Comparison of ENCODE assay signal across 26 cellular contexts in genomic region chr7:118039963-118040489, GRCh38.
A peak's percentile ranks its signal among the peaks of the same experiment; 100 is the strongest.
DNase-seq lines count a peak whose midpoint lies in the region; ATAC-seq, FAIRE-seq and TF ChIP-seq lines count a peak whose summit lies in the region.
"Had no signal": no experiment of that assay in that cellular context is flagged by ENCODE, and none has a peak within 500 bp of the region (broad histone marks: within the 10 kb centered on the region; RNA-seq: fewer than 3 reads in every experiment).

No MANE protein-coding gene starts in this region.

- no peak for TF ChIP-seq POLR2A in GM12878 (IDR thresholded peaks at IDR 0.05; ENCODE audit: low read depth, low read length)
- TF ChIP-seq POLR2A in gastroesophageal sphincter (IDR thresholded peaks at IDR 0.05) = no peak

- H3K4me1 ChIP-seq in GM12878 (ENCODE audit: control insufficient read depth, insufficient read depth, low read length) (peaks cover 6% of the 10 kb centered on the region; the same call in 1 of the 2 replicates), gastroesophageal sphincter (no peaks in the 10 kb centered on the region)
- H3K4me1 ChIP-seq: adrenal gland, Peyer's patch, psoas muscle had no signal

- H3K9me3 ChIP-seq in GM12878 (replicated peaks; ENCODE audit: control insufficient read depth, insufficient read depth, low read length) (no peaks in the 10 kb centered on the region), gastroesophageal sphincter (no peaks in the 10 kb centered on the region)
- H3K9me3 ChIP-seq: adrenal gland, Peyer's patch, psoas muscle, tibial nerve had no signal

- TF ChIP-seq CTCF in GM12878 (IDR thresholded peaks at IDR 0.05 in 2 of 3, conservative IDR thresholded peaks at IDR 0.05 in 1 of 3; ENCODE audit: control insufficient read depth in 2 of 3, extremely low read depth in 1 of 3, insufficient read depth in 1 of 3, low read depth in 3 of 3, low read length in 3 of 3) (no peak), gastroesophageal sphincter (IDR thresholded peaks at IDR 0.05) (no peak)

- H3K36me3 ChIP-seq in GM12878 (ENCODE audit: control insufficient read depth in 2 of 2, insufficient read depth in 2 of 2, low read length in 1 of 2) = no peaks in the 10 kb centered on the region
- no peaks in the 10 kb centered on the region for H3K36me3 ChIP-seq in gastroesophageal sphincter
- H3K36me3 ChIP-seq: adrenal gland, Peyer's patch, tibial nerve had no signal

- H2AFZ ChIP-seq in GM12878 (ENCODE audit: control insufficient read depth, low read depth, low read length) = no peak overlapping the region

- FAIRE-seq in GM12878 (lab: Jason Lieb, UNC) = no peak
- FAIRE-seq: GM12892, HepG2 had no signal

- DNase-seq in GM12878 (ENCODE audit: low read depth, low spot score) (no peak), medulla oblongata (ENCODE audit: extremely low spot score) (no peak)
- DNase-seq in stimulated activated CD4-positive, alpha-beta T cell treated with anti-CD3 and anti-CD28 coated beads, Interleukin-4, amount 100 ng/mL, for 24 hours = no peak
- DNase-seq: activated CD4-positive, alpha-beta T cell treated with anti-CD3 and anti-CD28 coated beads for 1 hour; activated CD8-positive, alpha-beta T cell treated with anti-CD3 and anti-CD28 coated beads, Interleukin-2, amount 10 ng/mL, durations not matched to agents 7 days and 5 days; activated naive CD4-positive, alpha-beta T cell treated with anti-CD3 and anti-CD28 coated beads, Interleukin-2, amount 10 ng/mL, durations not matched to agents 7 days and 5 days; adrenal gland; C1 segment of cervical spinal cord; central memory CD4-positive, alpha-beta T cell; erythroblast; glutamatergic neuron; Karpas-422; NCI-H1417; NCI-H2029; NCI-H526; Peyer's patch; psoas muscle; SHP77; stimulated activated CD4-positive, alpha-beta T cell treated with anti-CD3 and anti-CD28 coated beads, Interleukin-4, amount 100 ng/mL, for 4 hours had no signal

- H3K27ac ChIP-seq in GM12878 (ENCODE audit: control insufficient read depth, insufficient read depth) = no peak overlapping the region
- H3K27ac ChIP-seq in gastroesophageal sphincter = no peak overlapping the region
- H3K27ac ChIP-seq: adrenal gland, Peyer's patch, psoas muscle, tibial nerve had no signal

- CTCF ChIA-PET in GM12878 (lab: Yijun Ruan, JAX) = interaction anchor here (0.7 to 1.3 kb wide), 2 partner anchors 11 to 81 kb away, joined by 3 read pairs; no protein-coding TSS in a partner anchor

- ATAC-seq in GM19372 (IDR thresholded peaks at IDR 0.05; ENCODE audit: low read depth, unreplicated experiment) (peak; percentile 11), GM21528 (IDR thresholded peaks at IDR 0.05; ENCODE audit: low FRiP score, unreplicated experiment) (peak; percentile 38), HG02981 (IDR thresholded peaks at IDR 0.05; ENCODE audit: unreplicated experiment) (peak; percentile 24), GM12878 (peak; percentile 33), gastroesophageal sphincter (no peak)
- ATAC-seq: activated CD8-positive, alpha-beta T cell treated with anti-CD3 and anti-CD28 coated beads, Interleukin-2, amount 10 ng/mL, durations not matched to agents 7 days and 5 days; HepG2 had no signal

- intact Hi-C loops in GM12878 (cut with micrococcal nuclease; ENCODE audit: unreplicated experiment) = loop anchor here (5.0 kb wide), 1 partner anchor 142 kb away; the partner anchor contains the start of gene LSM8

- no peak overlapping the region for H3K9ac ChIP-seq in GM12878 (ENCODE audit: control insufficient read depth, insufficient read depth, low read length)

- RAD21 ChIA-PET in GM12878 (lab: Charles Lee; ENCODE audit: unreplicated experiment) = interaction anchor here (0.6 to 1.3 kb wide), 2 partner anchors 24 to 65 kb away, joined by 3 read pairs; no protein-coding TSS in a partner anchor

- no peak overlapping the region for H3K4me3 ChIP-seq in GM12878
- no peak overlapping the region for H3K4me3 ChIP-seq in gastroesophageal sphincter
- H3K4me3 ChIP-seq: adrenal gland, Peyer's patch, psoas muscle, tibial nerve had no signal

- no peak for TF ChIP-seq RAD21 in GM12878 (IDR thresholded peaks at IDR 0.05; ENCODE audit: insufficient read depth, low read depth, low read length)

- no peaks in the 10 kb centered on the region for H4K20me1 ChIP-seq in GM12878 (ENCODE audit: control insufficient read depth, insufficient read depth)

- no peak overlapping the region for H3K4me2 ChIP-seq in GM12878 (ENCODE audit: control insufficient read depth, insufficient read depth)

- in situ Hi-C loops in GM12878 (cut with MboI) = no loop called here

- H3K27me3 ChIP-seq in GM12878 (replicated peaks in 1 of 2; ENCODE audit: control insufficient read depth in 2 of 2, insufficient read depth in 2 of 2, low read length in 1 of 2) = no peaks in the 10 kb centered on the region
- no peaks in the 10 kb centered on the region for H3K27me3 ChIP-seq in gastroesophageal sphincter
- H3K27me3 ChIP-seq: Peyer's patch, tibial nerve had no signal

- no peaks in the 10 kb centered on the region for H3K79me2 ChIP-seq in GM12878 (ENCODE audit: control insufficient read depth, insufficient read depth, low read length)

- BruUV-seq in GM12878 (replicated peaks; lab: Mats Ljungman, UMichigan) = no TSS peak

- SMC1A ChIA-PET in GM12878 (lab: Charles Lee; ENCODE audit: uncharacterized antibody, unreplicated experiment) = interaction anchor here (0.9 kb wide), 1 partner anchor 150 kb away, joined by 3 read pairs; no protein-coding TSS in a partner anchor

- TF ChIP-seq EP300 in GM12878 (IDR thresholded peaks at IDR 0.05; ENCODE audit: borderline replicate concordance in 1 of 2, control insufficient read depth in 1 of 2, low read depth in 2 of 2, low read length in 2 of 2) (no peak), gastroesophageal sphincter (IDR thresholded peaks at IDR 0.05) (no peak)

- POLR2A ChIA-PET in GM12878 (lab: Charles Lee) = no interaction called here

TF ChIP-seq in GM12878, 131 proteins besides CTCF, POLR2A, EP300 and RAD21:
- TF ChIP-seq, protein P1, sequence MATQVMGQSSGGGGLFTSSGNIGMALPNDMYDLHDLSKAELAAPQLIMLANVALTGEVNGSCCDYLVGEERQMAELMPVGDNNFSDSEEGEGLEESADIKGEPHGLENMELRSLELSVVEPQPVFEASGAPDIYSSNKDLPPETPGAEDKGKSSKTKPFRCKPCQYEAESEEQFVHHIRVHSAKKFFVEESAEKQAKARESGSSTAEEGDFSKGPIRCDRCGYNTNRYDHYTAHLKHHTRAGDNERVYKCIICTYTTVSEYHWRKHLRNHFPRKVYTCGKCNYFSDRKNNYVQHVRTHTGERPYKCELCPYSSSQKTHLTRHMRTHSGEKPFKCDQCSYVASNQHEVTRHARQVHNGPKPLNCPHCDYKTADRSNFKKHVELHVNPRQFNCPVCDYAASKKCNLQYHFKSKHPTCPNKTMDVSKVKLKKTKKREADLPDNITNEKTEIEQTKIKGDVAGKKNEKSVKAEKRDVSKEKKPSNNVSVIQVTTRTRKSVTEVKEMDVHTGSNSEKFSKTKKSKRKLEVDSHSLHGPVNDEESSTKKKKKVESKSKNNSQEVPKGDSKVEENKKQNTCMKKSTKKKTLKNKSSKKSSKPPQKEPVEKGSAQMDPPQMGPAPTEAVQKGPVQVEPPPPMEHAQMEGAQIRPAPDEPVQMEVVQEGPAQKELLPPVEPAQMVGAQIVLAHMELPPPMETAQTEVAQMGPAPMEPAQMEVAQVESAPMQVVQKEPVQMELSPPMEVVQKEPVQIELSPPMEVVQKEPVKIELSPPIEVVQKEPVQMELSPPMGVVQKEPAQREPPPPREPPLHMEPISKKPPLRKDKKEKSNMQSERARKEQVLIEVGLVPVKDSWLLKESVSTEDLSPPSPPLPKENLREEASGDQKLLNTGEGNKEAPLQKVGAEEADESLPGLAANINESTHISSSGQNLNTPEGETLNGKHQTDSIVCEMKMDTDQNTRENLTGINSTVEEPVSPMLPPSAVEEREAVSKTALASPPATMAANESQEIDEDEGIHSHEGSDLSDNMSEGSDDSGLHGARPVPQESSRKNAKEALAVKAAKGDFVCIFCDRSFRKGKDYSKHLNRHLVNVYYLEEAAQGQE (IDR thresholded peaks at IDR 0.05; ENCODE audit: low read depth, low read length) = peak; percentile 66; the same call in 1 of the 2 replicates
- TF ChIP-seq, protein P2, sequence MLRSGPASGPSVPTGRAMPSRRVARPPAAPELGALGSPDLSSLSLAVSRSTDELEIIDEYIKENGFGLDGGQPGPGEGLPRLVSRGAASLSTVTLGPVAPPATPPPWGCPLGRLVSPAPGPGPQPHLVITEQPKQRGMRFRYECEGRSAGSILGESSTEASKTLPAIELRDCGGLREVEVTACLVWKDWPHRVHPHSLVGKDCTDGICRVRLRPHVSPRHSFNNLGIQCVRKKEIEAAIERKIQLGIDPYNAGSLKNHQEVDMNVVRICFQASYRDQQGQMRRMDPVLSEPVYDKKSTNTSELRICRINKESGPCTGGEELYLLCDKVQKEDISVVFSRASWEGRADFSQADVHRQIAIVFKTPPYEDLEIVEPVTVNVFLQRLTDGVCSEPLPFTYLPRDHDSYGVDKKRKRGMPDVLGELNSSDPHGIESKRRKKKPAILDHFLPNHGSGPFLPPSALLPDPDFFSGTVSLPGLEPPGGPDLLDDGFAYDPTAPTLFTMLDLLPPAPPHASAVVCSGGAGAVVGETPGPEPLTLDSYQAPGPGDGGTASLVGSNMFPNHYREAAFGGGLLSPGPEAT (IDR thresholded peaks at IDR 0.05; ENCODE audit: low read depth) = no peak
